In the genomic region with DNA sequence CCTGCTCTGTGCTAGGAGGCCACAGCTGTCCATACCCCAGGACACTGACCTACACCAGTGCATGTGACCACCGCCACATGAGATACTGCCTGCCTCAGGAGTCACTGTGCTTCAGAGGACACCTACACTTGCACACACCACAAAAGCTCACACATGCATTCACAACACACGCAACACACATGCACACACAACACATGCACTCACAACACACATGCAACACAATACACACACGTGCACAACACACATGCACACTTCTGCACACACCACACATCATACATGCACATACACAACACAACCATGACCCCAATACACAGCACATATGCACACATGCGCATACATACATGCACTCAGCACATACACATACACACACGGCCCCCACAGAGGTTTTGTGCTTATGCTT, we compare ENCODE assay signal across 32 cellular contexts. TPM values are rescaled to one million over a fixed set of nuclear protein-coding genes. Genes with fewer than 3 reads are reported as not detected.
"Had no signal": no experiment of that assay in that cellular context is flagged by ENCODE, and none has a peak within 500 bp of the region (broad histone marks: within the 10 kb centered on the region; RNA-seq: fewer than 3 reads in every experiment).

No MANE protein-coding gene starts in this region.

- H3K27ac Mint-ChIP-seq: activated CD8-positive, alpha-beta T cell treated with anti-CD3 and anti-CD28 coated beads for 36 hours; activated naive CD4-positive, alpha-beta T cell treated with anti-CD3 and anti-CD28 coated beads for 36 hours; activated naive CD4-positive, alpha-beta T cell treated with anti-CD3 and anti-CD28 coated beads, Interleukin-2, amount 50 U/mL, for 72 hours; activated T-cell treated with anti-CD3 and anti-CD28 coated beads, Interleukin-2, amount 50 U/mL, for 72 hours; activated T-helper 17 cell treated with anti-CD3 and anti-CD28 coated beads, Interleukin-2, amount 50 U/mL, for 72 hours had no signal

- FAIRE-seq: astrocyte had no signal

- H3K4me1 Mint-ChIP-seq: activated T-helper 17 cell treated with anti-CD3 and anti-CD28 coated beads, Interleukin-2, amount 50 U/mL, for 72 hours had no signal

- H3K9me3 Mint-ChIP-seq: activated CD8-positive, alpha-beta T cell treated with anti-CD3 and anti-CD28 coated beads for 36 hours; activated naive CD4-positive, alpha-beta T cell treated with anti-CD3 and anti-CD28 coated beads for 36 hours; activated naive CD4-positive, alpha-beta T cell treated with anti-CD3 and anti-CD28 coated beads, Interleukin-2, amount 50 U/mL, for 72 hours; activated T-cell treated with anti-CD3 and anti-CD28 coated beads, Interleukin-2, amount 50 U/mL, for 72 hours; activated T-helper 17 cell treated with anti-CD3 and anti-CD28 coated beads, Interleukin-2, amount 50 U/mL, for 72 hours had no signal

- DNase-seq: activated CD4-positive, alpha-beta T cell treated with anti-CD3 and anti-CD28 coated beads for 1 hour; activated CD4-positive, alpha-beta T cell treated with anti-CD3 and anti-CD28 coated beads for 48 hours; activated CD4-positive, alpha-beta T cell treated with anti-CD3 and anti-CD28 coated beads, Interleukin-2, amount 50 U/mL, for 4 hours; activated CD4-positive, CD25-positive, alpha-beta regulatory T cell; activated CD8-positive, alpha-beta T cell treated with anti-CD3 and anti-CD28 coated beads for 36 hours; activated effector memory CD4-positive, alpha-beta T cell treated with anti-CD3 and anti-CD28 coated beads, Interleukin-2, amount 50 U/mL, for 16 hours; activated naive CD4-positive, alpha-beta T cell treated with anti-CD3 and anti-CD28 coated beads for 36 hours; activated T-cell treated with anti-CD3 and anti-CD28 coated beads, Interleukin-2, amount 50 U/mL, for 1 hour; activated T-cell treated with anti-CD3 and anti-CD28 coated beads, Interleukin-2, amount 50 U/mL, for 72 hours; adrenal gland; body of pancreas; caudate nucleus; cerebellar nuclear complex; Karpas-422; NCI-H1105; NCI-H1417 treated with DMSO at 0.1 percent for 48 hours; NCI-H187 treated with DMSO at 0.1 percent for 48 hours; NCI-H2081; NCI-H2171 treated with DMSO at 0.1 percent for 48 hours; NCI-H2227 treated with DMSO at 0.1 percent for 48 hours; NCI-H446 treated with DMSO at 0.1 percent for 48 hours; NCI-H524 treated with DMSO at 0.1 percent for 48 hours; SHP77; SJCRH30; T1000; WERI-Rb-1 had no signal

- H3K27ac ChIP-seq: adrenal gland, body of pancreas, SJCRH30, SK-N-MC, WERI-Rb-1 had no signal

- ATAC-seq: activated CD8-positive, alpha-beta T cell treated with anti-CD3 and anti-CD28 coated beads for 36 hours; activated naive CD4-positive, alpha-beta T cell treated with anti-CD3 and anti-CD28 coated beads, Interleukin-2, amount 50 U/mL, for 72 hours; activated T-cell treated with anti-CD3 and anti-CD28 coated beads, Interleukin-2, amount 50 U/mL, for 72 hours; activated T-helper 17 cell treated with anti-CD3 and anti-CD28 coated beads, Interleukin-2, amount 50 U/mL, for 72 hours; body of pancreas; Panc1 had no signal

- H3K9me3 ChIP-seq: adrenal gland, body of pancreas, breast epithelium, SJCRH30 had no signal

- H3K4me3 Mint-ChIP-seq: activated CD8-positive, alpha-beta T cell treated with anti-CD3 and anti-CD28 coated beads for 36 hours; activated naive CD4-positive, alpha-beta T cell treated with anti-CD3 and anti-CD28 coated beads for 36 hours; activated T-cell treated with anti-CD3 and anti-CD28 coated beads, Interleukin-2, amount 50 U/mL, for 72 hours; activated T-helper 17 cell treated with anti-CD3 and anti-CD28 coated beads, Interleukin-2, amount 50 U/mL, for 72 hours had no signal

- H3K4me1 ChIP-seq: adrenal gland, SJCRH30 had no signal

- H3K36me3 ChIP-seq: adrenal gland, breast epithelium, SJCRH30, WERI-Rb-1 had no signal

- H3K36me3 Mint-ChIP-seq: activated naive CD4-positive, alpha-beta T cell treated with anti-CD3 and anti-CD28 coated beads, Interleukin-2, amount 50 U/mL, for 72 hours had no signal

- H3K27me3 ChIP-seq: adrenal gland, body of pancreas, breast epithelium, SJCRH30 had no signal

- H3K4me3 ChIP-seq: adrenal gland, body of pancreas, breast epithelium, SJCRH30, SK-N-MC had no signal

RNA-seq across cellular contexts. Expression of a gene that starts 28.7 kb away (rescaled TPM):
- total RNA-seq: SJCRH30 had no signal
